Comparison of ENCODE assay signal across 10 cellular contexts in genomic region chr7:157411580-157411979, GRCh38.
A peak's percentile ranks its signal among the peaks of the same experiment; 100 is the strongest.
DNase-seq lines count a peak whose midpoint lies in the region; ATAC-seq and TF ChIP-seq lines count a peak whose summit lies in the region.
"Had no signal": no experiment of that assay in that cellular context is flagged by ENCODE, and none has a peak within 500 bp of the region (broad histone marks: within the 10 kb centered on the region; RNA-seq: fewer than 3 reads in every experiment).

No MANE protein-coding gene starts in this region.

- H3K4me3 ChIP-seq in epithelial cell of esophagus (ENCODE audit: low read length) = no peak overlapping the region

- DNase-seq in activated naive CD4-positive, alpha-beta T cell treated with Interleukin-2 at 50 U/mL for 16 hours = peak; percentile 81
- no peak for DNase-seq in activated naive CD4-positive, alpha-beta T cell treated with anti-CD3 and anti-CD28 coated beads, Interleukin-2, amount 50 U/mL, for 16 hours
- peak; percentile 66 to 76 for DNase-seq in activated CD4-positive, alpha-beta T cell treated with anti-CD3 and anti-CD28 coated beads, Interleukin-2, amount 50 U/mL, for 48 hours
- DNase-seq in epithelial cell of esophagus (ENCODE audit: low read depth) = peak; percentile 9
- peak; percentile 24 for DNase-seq in stimulated activated CD8-positive, alpha-beta memory T cell treated with anti-CD3 and anti-CD28 coated beads, Interleukin-7, amount 100 ng/mL, for 24 hours (ENCODE audit: low read depth)
- no peak for DNase-seq in HuH-7 (ENCODE audit: low spot score)
- DNase-seq in KBM-7 = no peak
- DNase-seq: left colon, NCI-H1092 treated with DMSO at 0.1 percent for 48 hours had no signal

- in situ Hi-C loops in KBM-7 (cut with MboI; ENCODE audit: low pct_unique_long_range_greater_than_20kb, low sequenced_read_pairs) = no loop called here

- TF ChIP-seq CTCF in epithelial cell of esophagus (IDR thresholded peaks at IDR 0.05; ENCODE audit: insufficient read depth, low read depth, low read length, missing control alignments) = no peak

- no peak for ATAC-seq in GM21786 (IDR thresholded peaks at IDR 0.05; ENCODE audit: unreplicated experiment)
- ATAC-seq: left colon had no signal

Comparison
In these comparisons a context has a peak if more than half of its experiments do, and no peak if none do; other contexts are left out.
1. DNase-seq: peak in activated naive CD4-positive, alpha-beta T cell treated with Interleukin-2 at 50 U/mL for 16 hours (single experiment), activated CD4-positive, alpha-beta T cell treated with anti-CD3 and anti-CD28 coated beads, Interleukin-2, amount 50 U/mL, for 48 hours (2 of 2), epithelial cell of esophagus (single experiment) and stimulated activated CD8-positive, alpha-beta memory T cell treated with anti-CD3 and anti-CD28 coated beads, Interleukin-7, amount 100 ng/mL, for 24 hours (single experiment); none in activated naive CD4-positive, alpha-beta T cell treated with anti-CD3 and anti-CD28 coated beads, Interleukin-2, amount 50 U/mL, for 16 hours (single experiment), HuH-7 (single experiment) and KBM-7 (single experiment).